In genomic region chr7:45631569-45631968, GRCh38 we compare ENCODE assay signal across 36 cellular contexts.
"Had no signal": no experiment of that assay in that cellular context is flagged by ENCODE, and none has a peak within 500 bp of the region (broad histone marks: within the 10 kb centered on the region; RNA-seq: fewer than 3 reads in every experiment).

No MANE protein-coding gene starts in this region.

- H3K27ac ChIP-seq: KMS-11 had no signal

- H3K9ac ChIP-seq: KMS-11 had no signal

- H3K4me2 ChIP-seq: KMS-11 had no signal

- DNase-seq: Karpas-422, Kasumi-1, MM.1S, MV-4-11, NCI-H1048, NCI-H1092, NCI-H1092 treated with DMSO at 0.1 percent for 48 hours, NCI-H1105, NCI-H1105 treated with DMSO at 0.1 percent for 48 hours, NCI-H1417, NCI-H1417 treated with DMSO at 0.1 percent for 48 hours, NCI-H1436, NCI-H1436 treated with DMSO at 0.1 percent for 48 hours, NCI-H146, NCI-H1694, NCI-H1694 treated with DMSO at 0.1 percent for 48 hours, NCI-H187, NCI-H187 treated with DMSO at 0.1 percent for 48 hours, NCI-H1930, NCI-H2029, NCI-H2029 treated with DMSO at 0.1 percent for 48 hours, NCI-H2081, NCI-H2081 treated with DMSO at 0.1 percent for 48 hours, NCI-H2107, NCI-H2171, NCI-H2171 treated with DMSO at 0.1 percent for 48 hours, NCI-H2227 treated with DMSO at 0.1 percent for 48 hours, NCI-H226, NCI-H345, NCI-H446, NCI-H446 treated with DMSO at 0.1 percent for 48 hours, NCI-H510A, NCI-H510A treated with DMSO at 0.1 percent for 48 hours, NCI-H524, NCI-H524 treated with DMSO at 0.1 percent for 48 hours had no signal
